In the genomic region with DNA sequence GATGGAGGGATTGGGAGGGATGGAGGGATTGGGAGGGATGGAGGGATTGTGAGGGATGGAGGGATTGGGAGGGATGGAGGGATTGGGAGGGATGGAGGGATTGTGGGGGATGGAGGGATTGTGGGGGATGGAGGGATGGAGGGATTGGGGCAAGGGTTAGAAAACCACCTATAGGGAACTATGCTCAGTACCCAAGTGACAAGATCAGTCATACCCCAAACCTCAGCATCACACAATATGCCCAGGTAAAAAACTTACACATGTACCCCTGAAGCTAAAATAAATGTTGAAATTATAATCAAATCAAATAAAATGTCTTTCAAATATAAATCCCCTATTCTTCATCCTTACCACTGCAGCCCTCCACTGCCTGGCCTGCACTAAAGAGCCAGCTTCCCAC, we compare ENCODE assay signal across 35 cellular contexts.
"Had no signal": no experiment of that assay in that cellular context is flagged by ENCODE, and none has a peak within 500 bp of the region (broad histone marks: within the 10 kb centered on the region; RNA-seq: fewer than 3 reads in every experiment).

No MANE protein-coding gene starts in this region.

- H3K36me3 ChIP-seq: MG63 had no signal

- H3K27me3 ChIP-seq: MG63 had no signal

- DNase-seq: Karpas-422, Kasumi-1, MG63, MM.1S, MV-4-11, NCI-H1048, NCI-H1092, NCI-H1092 treated with DMSO at 0.1 percent for 48 hours, NCI-H1105, NCI-H1105 treated with DMSO at 0.1 percent for 48 hours, NCI-H1417, NCI-H1417 treated with DMSO at 0.1 percent for 48 hours, NCI-H1436, NCI-H1436 treated with DMSO at 0.1 percent for 48 hours, NCI-H146, NCI-H1694, NCI-H1694 treated with DMSO at 0.1 percent for 48 hours, NCI-H187, NCI-H187 treated with DMSO at 0.1 percent for 48 hours, NCI-H1930, NCI-H2029, NCI-H2029 treated with DMSO at 0.1 percent for 48 hours, NCI-H2081, NCI-H2081 treated with DMSO at 0.1 percent for 48 hours, NCI-H2107, NCI-H2171, NCI-H2171 treated with DMSO at 0.1 percent for 48 hours, NCI-H2227 treated with DMSO at 0.1 percent for 48 hours, NCI-H226, NCI-H345, NCI-H446, NCI-H446 treated with DMSO at 0.1 percent for 48 hours, NCI-H510A, NCI-H510A treated with DMSO at 0.1 percent for 48 hours, NCI-H524 had no signal

- H3K4me3 ChIP-seq: MG63 had no signal

- H3K9me3 ChIP-seq: MG63 had no signal
